19 cellular contexts compared by ENCODE assay signal in the genomic region with DNA sequence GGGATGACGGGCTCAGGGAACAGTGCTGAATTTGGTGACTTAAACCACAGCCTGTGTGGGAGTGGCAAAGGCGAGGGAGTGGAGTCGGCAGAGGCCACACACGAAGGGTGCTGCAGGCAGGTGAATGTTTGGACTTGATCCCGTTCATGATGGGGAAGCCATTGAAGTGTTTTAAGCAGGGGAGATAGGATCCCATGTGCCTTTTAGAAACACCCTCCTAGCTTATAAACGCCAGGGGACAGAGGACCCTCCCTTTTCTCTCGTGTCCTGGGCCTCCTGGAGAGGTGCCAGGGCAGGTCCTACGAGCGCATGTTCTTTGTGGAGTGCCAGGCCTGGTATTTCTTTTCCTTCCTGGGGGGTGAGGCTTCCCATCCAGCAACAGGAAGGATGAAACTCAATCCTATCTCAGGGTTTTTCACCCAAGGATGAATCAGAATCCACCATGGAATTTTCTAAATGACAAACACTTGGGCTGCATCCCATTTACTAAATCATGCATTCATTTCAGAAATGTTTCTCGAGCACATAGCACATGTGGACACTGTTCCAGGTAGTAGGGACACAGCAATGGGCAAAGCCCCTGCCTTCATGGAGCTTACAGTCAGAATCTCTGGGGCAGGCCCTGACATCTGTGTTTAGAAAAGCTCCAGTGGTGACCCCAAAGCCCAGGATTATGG. TPM values are rescaled to one million over a fixed set of nuclear protein-coding genes. Genes with fewer than 3 reads are reported as not detected.
DNase-seq lines count a peak whose midpoint lies in the region; ATAC-seq and TF ChIP-seq lines count a peak whose summit lies in the region.
"Had no signal": no experiment of that assay in that cellular context is flagged by ENCODE, and none has a peak within 500 bp of the region (broad histone marks: within the 10 kb centered on the region; RNA-seq: fewer than 3 reads in every experiment).

No MANE protein-coding gene starts in this region.

- H3K9me3 ChIP-seq in mammary epithelial cell (replicated peaks; ENCODE audit: insufficient read depth, low read length), result no peaks in the 10 kb centered on the region
- H3K9me3 ChIP-seq: tibial nerve had no signal

- no peaks in the 10 kb centered on the region for H3K36me3 Mint-ChIP-seq in MCF 10A (ENCODE audit: insufficient read depth, unreplicated experiment)
- H3K36me3 Mint-ChIP-seq: naive thymus-derived CD8-positive, alpha-beta T cell had no signal

- TF ChIP-seq CTCF in MCF 10A (IDR thresholded peaks at IDR 0.05; ENCODE audit: unreplicated experiment) (no peak), mammary epithelial cell (conservative IDR thresholded peaks at IDR 0.05 in 1 of 2, IDR thresholded peaks at IDR 0.05 in 1 of 2; ENCODE audit: extremely low read depth in 1 of 2, insufficient read depth in 1 of 2, low read depth in 1 of 2, low read length in 2 of 2) (no peak)

- H3K4me2 ChIP-seq in mammary epithelial cell (ENCODE audit: insufficient read depth, low read depth, low read length), result no peak overlapping the region

- 83% methylated on average over 10 of the region's 10 CpGs for WGBS in mammary epithelial cell (ENCODE audit: low coverage, missing lambda C conversion rate)

- H3K4me1 Mint-ChIP-seq in MCF 10A (ENCODE audit: insufficient read depth, unreplicated experiment), result peaks cover 20% of the 10 kb centered on the region
- H3K4me1 Mint-ChIP-seq: activated naive CD4-positive, alpha-beta T cell treated with anti-CD3 and anti-CD28 coated beads, Interleukin-2, amount 50 U/mL, for 24 hours; naive thymus-derived CD8-positive, alpha-beta T cell had no signal

- no peaks in the 10 kb centered on the region for H3K9me3 Mint-ChIP-seq in MCF 10A (ENCODE audit: unreplicated experiment)
- H3K9me3 Mint-ChIP-seq: activated naive CD4-positive, alpha-beta T cell treated with anti-CD3 and anti-CD28 coated beads, Interleukin-2, amount 50 U/mL, for 24 hours had no signal

- POLR2A ChIA-PET in MCF 10A (lab: Yijun Ruan, JAX), result interaction anchor here (1.8 kb wide), 1 partner anchor 79 kb away, joined by 7 read pairs; the partner anchor contains the start of gene POLD3

- H3K36me3 ChIP-seq in mammary epithelial cell (ENCODE audit: insufficient read depth, low read length), result no peaks in the 10 kb centered on the region
- H3K36me3 ChIP-seq: tibial nerve had no signal

- no peak overlapping the region for H3K9ac ChIP-seq in mammary epithelial cell (ENCODE audit: insufficient read depth, low read length)

- dilution Hi-C loops in mammary epithelial cell (cut with HindIII; ENCODE audit: low sequenced_read_pairs), result no loop called here

- ATAC-seq in GM19324 (IDR thresholded peaks at IDR 0.05; ENCODE audit: low FRiP score, unreplicated experiment), result no peak
- no peak for ATAC-seq in GM21825 (IDR thresholded peaks at IDR 0.05; ENCODE audit: unreplicated experiment)
- ATAC-seq in HG02763 (IDR thresholded peaks at IDR 0.05; ENCODE audit: unreplicated experiment), result no peak
- ATAC-seq: naive thymus-derived CD8-positive, alpha-beta T cell had no signal

- CTCF ChIA-PET in MCF 10A (lab: Yijun Ruan, JAX) (interaction anchor here (0.7 to 1.0 kb wide), 2 partner anchors 31 kb away, joined by 3 read pairs; no protein-coding TSS in a partner anchor), mammary epithelial cell (lab: Charles Lee; ENCODE audit: low non-redundant PET) (interaction anchor here (0.6 kb wide), 1 partner anchor 61 kb away, joined by 3 read pairs; no protein-coding TSS in a partner anchor)

- H3K27me3 Mint-ChIP-seq in MCF 10A (ENCODE audit: insufficient read depth, unreplicated experiment), result no peaks in the 10 kb centered on the region
- H3K27me3 Mint-ChIP-seq: activated naive CD4-positive, alpha-beta T cell treated with anti-CD3 and anti-CD28 coated beads, Interleukin-2, amount 50 U/mL, for 24 hours; naive thymus-derived CD8-positive, alpha-beta T cell had no signal

- BruUV-seq in MCF 10A (replicated peaks; lab: Mats Ljungman, UMichigan) (no TSS peak), mammary epithelial cell (replicated peaks; lab: Mats Ljungman, UMichigan) (no TSS peak)

- intact Hi-C loops in MCF 10A (cut with micrococcal nuclease), result no loop called here
- intact Hi-C loops in mammary epithelial cell (cut with micrococcal nuclease), result loop anchor here (2.0 kb wide), 1 partner anchor 17 kb away; no protein-coding TSS in a partner anchor

- no peaks in the 10 kb centered on the region for H3K79me2 ChIP-seq in mammary epithelial cell (ENCODE audit: insufficient read depth, low read length)

- no peak overlapping the region for H3K4me3 ChIP-seq in mammary epithelial cell (replicated peaks in 1 of 3; ENCODE audit: insufficient read depth in 1 of 3, low read depth in 2 of 3, low read length in 3 of 3)
- H3K4me3 ChIP-seq: coronary artery, skin epidermis, tibial nerve had no signal

- in situ Hi-C loops in mammary epithelial cell (cut with MboI; ENCODE audit: low sequenced_read_pairs in 2 of 2), result no loop called here

- no peaks in the 10 kb centered on the region for H3K27me3 ChIP-seq in mammary epithelial cell (ENCODE audit: insufficient read depth, low read length)
- H3K27me3 ChIP-seq: tibial nerve had no signal

- DNase-seq in MCF 10A (ENCODE audit: unreplicated experiment), result peak; percentile 51
- no peak for DNase-seq in mammary epithelial cell
- peak; percentile 25 for DNase-seq in astrocyte of the hippocampus (ENCODE audit: low read depth, low spot score)
- DNase-seq in kidney glomerular epithelial cell (lab: John Stamatoyannopoulos, UW), result peak; percentile 79
- no peak for DNase-seq in RKO (ENCODE audit: low spot score)
- DNase-seq: DMS 273 treated with DMSO at 0.1 percent for 48 hours; naive thymus-derived CD8-positive, alpha-beta T cell; NCI-H1105; NCI-H524; SHP77 treated with DMSO at 0.1 percent for 48 hours had no signal

- H3K4me3 Mint-ChIP-seq in MCF 10A (ENCODE audit: unreplicated experiment), result no peak overlapping the region
- H3K4me3 Mint-ChIP-seq: activated naive CD4-positive, alpha-beta T cell treated with anti-CD3 and anti-CD28 coated beads, Interleukin-2, amount 50 U/mL, for 24 hours; naive thymus-derived CD8-positive, alpha-beta T cell had no signal

- no peak overlapping the region for H3K27ac ChIP-seq in mammary epithelial cell (ENCODE audit: insufficient read depth, low read depth, low read length)

- H2AFZ ChIP-seq in mammary epithelial cell (ENCODE audit: low read depth, low read length), result no peak overlapping the region

- H3K4me1 ChIP-seq in mammary epithelial cell (ENCODE audit: insufficient read depth, low read length), result peaks cover 21% of the 10 kb centered on the region

- peak overlapping the region; percentile 73 for H3K27ac Mint-ChIP-seq in MCF 10A (ENCODE audit: low read depth, unreplicated experiment)
- H3K27ac Mint-ChIP-seq: activated naive CD4-positive, alpha-beta T cell treated with anti-CD3 and anti-CD28 coated beads, Interleukin-2, amount 50 U/mL, for 24 hours; naive thymus-derived CD8-positive, alpha-beta T cell had no signal

- no peaks in the 10 kb centered on the region for H4K20me1 ChIP-seq in mammary epithelial cell (ENCODE audit: insufficient read depth, low read length)

RNA-seq across cellular contexts. Expression of gene CHRDL2, which starts 59.6 kb away (rescaled TPM):
- total RNA-seq in MCF 10A (2022), result not detected in 2 replicates
- not detected for total RNA-seq in mammary epithelial cell
- polyA plus RNA-seq in mammary epithelial cell, result not detected
- not detected for polyA minus RNA-seq in mammary epithelial cell
- total RNA-seq: H4; kidney epithelial cell; naive thymus-derived CD8-positive, alpha-beta T cell; tibial nerve had no signal
- polyA plus RNA-seq: naive thymus-derived CD8-positive, alpha-beta T cell had no signal

Comparison
In these comparisons a context has a peak if more than half of its experiments do, and no peak if none do; other contexts are left out.
1. DNase-seq: peak in MCF 10A (single experiment), astrocyte of the hippocampus (single experiment) and kidney glomerular epithelial cell (single experiment); none in mammary epithelial cell (single experiment) and RKO (single experiment).